7 cellular contexts compared by ENCODE assay signal in genomic region chr12:75816892-75817291, GRCh38.
DNase-seq lines count a peak whose midpoint lies in the region; ATAC-seq and TF ChIP-seq lines count a peak whose summit lies in the region.

No MANE protein-coding gene starts in this region.

- H3K27ac ChIP-seq in Karpas-422 (ENCODE audit: low read length) (peak overlapping the region; percentile 95), right lobe of liver (no peak overlapping the region)

- H2AFZ ChIP-seq in Karpas-422 (ENCODE audit: low read length) = no peak overlapping the region

- peaks cover 11% of the 10 kb centered on the region for H3K27me3 Mint-ChIP-seq in activated CD8-positive, alpha-beta T cell treated with anti-CD3 and anti-CD28 coated beads for 36 hours

- H3K4me1 ChIP-seq in Karpas-422 (ENCODE audit: low read length) (peaks cover 82% of the 10 kb centered on the region), right lobe of liver (no peaks in the 10 kb centered on the region)

- WGBS in right lobe of liver (ENCODE audit: insufficient coverage, low coverage, low lambda C conversion rate, missing lambda C conversion rate) = 0% methylated on average over 1 of the region's 1 CpG

- H3K9me3 ChIP-seq in Karpas-422 (ENCODE audit: low read length) = no peaks in the 10 kb centered on the region
- no peaks in the 10 kb centered on the region for H3K9me3 ChIP-seq in right lobe of liver

- peak; percentile 31 for TF ChIP-seq CTCF in activated CD8-positive, alpha-beta T cell treated with anti-CD3 and anti-CD28 coated beads for 36 hours (IDR thresholded peaks at IDR 0.05)
- peak; percentile 36 to 65 (median 46) for TF ChIP-seq CTCF in right lobe of liver (IDR thresholded peaks at IDR 0.05)

- peak; percentile 83 for ATAC-seq in activated CD8-positive, alpha-beta T cell treated with anti-CD3 and anti-CD28 coated beads for 36 hours
- ATAC-seq in right lobe of liver (peak; percentile 92 to 98 (median 95)), HG03565 (IDR thresholded peaks at IDR 0.05; ENCODE audit: unreplicated experiment) (no peak)

- H3K27ac Mint-ChIP-seq in activated CD8-positive, alpha-beta T cell treated with anti-CD3 and anti-CD28 coated beads for 36 hours = no peak overlapping the region

- intact Hi-C loops in activated CD8-positive, alpha-beta T cell treated with anti-CD3 and anti-CD28 coated beads for 36 hours (cut with micrococcal nuclease) = loop anchor here (5.0 kb wide), 1 partner anchor 215 kb away; the partner anchor contains the start of gene PHLDA1
- intact Hi-C loops in right lobe of liver (cut with DNase I) = loop anchor here in 1 of 2 donors (10.0 kb wide), 1 partner anchor 218 kb away; the partner anchor contains the start of gene PHLDA1

- no peaks in the 10 kb centered on the region for H3K36me3 Mint-ChIP-seq in activated CD8-positive, alpha-beta T cell treated with anti-CD3 and anti-CD28 coated beads for 36 hours (ENCODE audit: low read depth)

- TF ChIP-seq POLR2A in right lobe of liver (IDR thresholded peaks at IDR 0.05) = no peak

- H3K9me2 ChIP-seq in Karpas-422 (replicated peaks; ENCODE audit: insufficient read depth, low read length) = no peaks in the 10 kb centered on the region

- no peak overlapping the region for H3K4me2 ChIP-seq in Karpas-422 (ENCODE audit: low read depth, low read length, poor library complexity, severe bottlenecking)

- no peak overlapping the region for H3K4me3 Mint-ChIP-seq in activated CD8-positive, alpha-beta T cell treated with anti-CD3 and anti-CD28 coated beads for 36 hours

- peaks cover 16% of the 10 kb centered on the region for H3K4me1 Mint-ChIP-seq in activated CD8-positive, alpha-beta T cell treated with anti-CD3 and anti-CD28 coated beads for 36 hours (ENCODE audit: low read depth)

- H3K27me3 ChIP-seq in Karpas-422 (ENCODE audit: low read length) (no peaks in the 10 kb centered on the region), right lobe of liver (no peaks in the 10 kb centered on the region)

- DNase-seq in EH (ENCODE audit: low read depth) (peak; percentile 74), Karpas-422 (peak; percentile 74), right lobe of liver (no peak), NCI-H187 treated with DMSO at 0.1 percent for 48 hours (lab: John Stamatoyannopoulos, UW) (no peak), NCI-H2081 treated with DMSO at 0.1 percent for 48 hours (lab: John Stamatoyannopoulos, UW) (no peak)
- no peak for DNase-seq in activated CD8-positive, alpha-beta T cell treated with anti-CD3 and anti-CD28 coated beads for 36 hours

- POLR2A ChIA-PET in activated CD8-positive, alpha-beta T cell treated with anti-CD3 and anti-CD28 coated beads for 36 hours (lab: Charles Lee) = interaction anchor here (0.6 to 2.9 kb wide), 2 partner anchors 215 to 251 kb away, joined by 3 to 6 read pairs; partner anchors contain the start of gene PHLDA1

- no peaks in the 10 kb centered on the region for H3K36me3 ChIP-seq in Karpas-422 (ENCODE audit: insufficient read depth, low read length)
- H3K36me3 ChIP-seq in right lobe of liver = no peaks in the 10 kb centered on the region

- H3K4me3 ChIP-seq in Karpas-422 (ENCODE audit: low read length) (no peak overlapping the region), right lobe of liver (no peak overlapping the region)

- no peaks in the 10 kb centered on the region for H3K9me3 Mint-ChIP-seq in activated CD8-positive, alpha-beta T cell treated with anti-CD3 and anti-CD28 coated beads for 36 hours

- CTCF ChIA-PET in activated CD8-positive, alpha-beta T cell treated with anti-CD3 and anti-CD28 coated beads for 36 hours (lab: Charles Lee) = interaction anchor here (0.9 to 2.9 kb wide), 9 partner anchors 9 to 289 kb away, joined by 3 to 19 read pairs (median 4); partner anchors contain the start of gene PHLDA1

- no peaks in the 10 kb centered on the region for H3K79me2 ChIP-seq in Karpas-422 (ENCODE audit: low read length)

- H3K9ac ChIP-seq in Karpas-422 (ENCODE audit: low read length) = no peak overlapping the region

- H4K20me1 ChIP-seq in Karpas-422 (ENCODE audit: insufficient read depth, low read depth, low read length) = no peaks in the 10 kb centered on the region

Comparison
In these comparisons a context has a peak if more than half of its experiments do, and no peak if none do; other contexts are left out.
1. DNase-seq: peak in EH (single experiment) and Karpas-422 (single experiment); none in activated CD8-positive, alpha-beta T cell treated with anti-CD3 and anti-CD28 coated beads for 36 hours (single experiment), right lobe of liver (0 of 3), NCI-H187 treated with DMSO at 0.1 percent for 48 hours (single experiment) and NCI-H2081 treated with DMSO at 0.1 percent for 48 hours (single experiment).